ENCODE assay signal across 12 cellular contexts in genomic region chr19:18364277-18364825, GRCh38. TPM values are rescaled to one million over a fixed set of nuclear protein-coding genes. Genes with fewer than 3 reads are reported as not detected.
A peak's percentile ranks its signal among the peaks of the same experiment; 100 is the strongest.
DNase-seq lines count a peak whose midpoint lies in the region; ATAC-seq and TF ChIP-seq lines count a peak whose summit lies in the region.
"Not testable (repeated sequence)": the region's sequence is repeated elsewhere in the genome, so short reads cannot be mapped to it uniquely, and the experiment has no call there.
"Had no signal": no experiment of that assay in that cellular context is flagged by ENCODE, and none has a peak within 500 bp of the region (broad histone marks: within the 10 kb centered on the region; RNA-seq: fewer than 3 reads in every experiment).

No MANE protein-coding gene starts in this region.

- H3K36me3 Mint-ChIP-seq in Calu3 (ENCODE audit: insufficient read depth, unreplicated experiment), result peaks cover 49% of the 10 kb centered on the region

- TF ChIP-seq EP300 in sigmoid colon (IDR thresholded peaks at IDR 0.05), result not testable (repeated sequence)

- BruUV-seq in Calu3 (replicated peaks; lab: Mats Ljungman, UMichigan), result TSS peak; percentile 100

- intact Hi-C loops in Calu3 (cut with micrococcal nuclease; ENCODE audit: unreplicated experiment); body of pancreas (cut with DNase I); sigmoid colon (cut with DNase I); upper lobe of right lung (cut with DNase I): not testable (repeated sequence)

- DNase-seq in Calu3; RWPE2 (ENCODE audit: low spot score); body of pancreas; erythroblast (lab: John Stamatoyannopoulos, UW); sigmoid colon; upper lobe of right lung: not testable (repeated sequence)

- ATAC-seq in RWPE2 (ENCODE audit: low read depth); upper lobe of right lung: not testable (repeated sequence)
- ATAC-seq in body of pancreas, result peak; percentile 16

- H3K27ac ChIP-seq in RWPE2 (ENCODE audit: poor library complexity, severe bottlenecking) (peak overlapping the region; percentile 79), body of pancreas (peak overlapping the region; percentile 93 to 98 (median 96)), iPS-20b (ENCODE audit: low read length) (peak overlapping the region; percentile 97), muscle layer of duodenum (ENCODE audit: low read length) (peak overlapping the region; percentile 47), sigmoid colon (peak overlapping the region; percentile 47 to 75 (median 67)), upper lobe of right lung (peak overlapping the region; percentile 91)

- H3K9me3 ChIP-seq in RWPE2 (ENCODE audit: severe bottlenecking); body of pancreas; iPS-20b (ENCODE audit: insufficient read depth, low read depth, low read length); muscle layer of duodenum (ENCODE audit: control insufficient read depth in 1 of 2, low read length in 2 of 2); sigmoid colon; upper lobe of right lung: not testable (repeated sequence)

- peak overlapping the region; percentile 86 for H3K27ac Mint-ChIP-seq in Calu3 (ENCODE audit: unreplicated experiment)

- CTCF ChIA-PET in Calu3 (lab: Charles Lee), result interaction anchor here (0.6 to 0.9 kb wide), 4 partner anchors 12 to 84 kb away, joined by 3 to 5 read pairs (median 3); no protein-coding TSS in a partner anchor

- not testable (repeated sequence) for H3K36me3 ChIP-seq in RWPE2 (ENCODE audit: low read depth); body of pancreas (replicated peaks in 1 of 2; ENCODE audit: insufficient read depth in 1 of 2, low read depth in 2 of 2); iPS-20b (ENCODE audit: insufficient read depth, low read depth, low read length)
- H3K36me3 ChIP-seq in muscle layer of duodenum (ENCODE audit: control insufficient read depth in 1 of 2, insufficient read depth in 2 of 2, low read length in 2 of 2) (peaks cover 6 to 10% of the 10 kb centered on the region in 2 donors), sigmoid colon (peaks cover 0 to 41% (median 0%) of the 10 kb centered on the region in 4 donors), upper lobe of right lung (peaks cover 27% of the 10 kb centered on the region)

- not testable (repeated sequence) for TF ChIP-seq CTCF in Calu3 (IDR thresholded peaks at IDR 0.05; ENCODE audit: unreplicated experiment); RWPE2 (IDR thresholded peaks at IDR 0.05; ENCODE audit: poor library complexity, severe bottlenecking); body of pancreas (IDR thresholded peaks at IDR 0.05); sigmoid colon (IDR thresholded peaks at IDR 0.05); upper lobe of right lung (IDR thresholded peaks at IDR 0.05)

- not testable (repeated sequence) for TF ChIP-seq POLR2A in body of pancreas (IDR thresholded peaks at IDR 0.05); sigmoid colon (IDR thresholded peaks at IDR 0.05)
- TF ChIP-seq POLR2A in erythroblast (IDR thresholded peaks at IDR 0.05; ENCODE audit: low read length), result peak; percentile 8

- H3K27me3 Mint-ChIP-seq in Calu3 (ENCODE audit: unreplicated experiment), result not testable (repeated sequence)

- H3K4me3 Mint-ChIP-seq in Calu3 (ENCODE audit: low read depth, unreplicated experiment), result peak overlapping the region; percentile 41

- H3K27me3 ChIP-seq in RWPE2 (ENCODE audit: insufficient read depth, poor library complexity, severe bottlenecking); body of pancreas; iPS-20b (ENCODE audit: insufficient read depth, low read length); muscle layer of duodenum (ENCODE audit: low read depth, low read length); sigmoid colon; upper lobe of right lung: not testable (repeated sequence)

- peaks cover 17% of the 10 kb centered on the region for H3K4me1 Mint-ChIP-seq in Calu3 (ENCODE audit: low read depth, unreplicated experiment)

- WGBS in body of pancreas, 2 donors, result 40 to 51% methylated on average over 9 to 11 of the region's 11 CpGs
- whole genome bisulfite sequencing in sigmoid colon, 2 donors, result 24 to 55% methylated on average over 11 of the region's 11 CpGs

- H3K4me3 ChIP-seq in RWPE2 (ENCODE audit: severe bottlenecking); body of pancreas; iPS-20b (ENCODE audit: low read length); muscle layer of duodenum (ENCODE audit: low read depth in 1 of 2, low read length in 2 of 2); upper lobe of right lung: not testable (repeated sequence)
- H3K4me3 ChIP-seq in sigmoid colon, result peak overlapping the region in 1 of 4 donors; percentile 19

- H3K9me3 Mint-ChIP-seq in Calu3 (ENCODE audit: low read depth, unreplicated experiment), result not testable (repeated sequence)

- H3K9ac ChIP-seq in iPS-20b (ENCODE audit: low read depth, low read length), result peak overlapping the region; percentile 73; the same call in 1 of the 2 replicates

- H3K4me1 ChIP-seq in RWPE2 (ENCODE audit: insufficient read depth, poor library complexity, severe bottlenecking) (peaks cover 23% of the 10 kb centered on the region), body of pancreas (peaks cover 57% of the 10 kb centered on the region), sigmoid colon (peaks cover 0 to 16% (median 13%) of the 10 kb centered on the region in 4 donors), upper lobe of right lung (peaks cover 29% of the 10 kb centered on the region)
- H3K4me1 ChIP-seq in iPS-20b (ENCODE audit: insufficient read depth, low read length); muscle layer of duodenum (ENCODE audit: control insufficient read depth in 1 of 2, insufficient read depth in 2 of 2, low read length in 2 of 2): not testable (repeated sequence)

RNA-seq across cellular contexts. Expression of gene GDF15, which starts 21.6 kb away (rescaled TPM):
- total RNA-seq in Calu3 (2022) (56.6 and 80.3 TPM in 2 replicates), body of pancreas (10 to 100 TPM; 40.5 to 86.1 TPM), sigmoid colon (1 to 10 TPM; 1.1 to 7.9 (median 3.9) TPM), upper lobe of right lung (105 TPM)
- 10 to 100 TPM in 2 of 3 donors, 1 to 10 TPM in 1; 7.2 to 79.7 (median 24.5) TPM for polyA plus RNA-seq in sigmoid colon
- total RNA-seq: activated CD8-positive, alpha-beta memory T cell treated with anti-CD3 and anti-CD28 coated beads, Interleukin-2, amount 10 ng/mL, durations not matched to agents 7 days and 5 days; mononuclear cell had no signal

RNA-seq across cellular contexts. Expression of gene PGPEP1, which starts 24.0 kb away (rescaled TPM):
- total RNA-seq in Calu3 (2022) (27.9 and 42.0 TPM in 2 replicates), body of pancreas (10 to 100 TPM; 22.1 to 37.6 TPM), sigmoid colon (10 to 100 TPM; 15.0 to 26.0 (median 16.6) TPM), upper lobe of right lung (40.8 TPM)
- polyA plus RNA-seq in sigmoid colon, result 10 to 100 TPM; 14.4 to 36.9 (median 31.7) TPM

RNA-seq across cellular contexts. Expression of gene LRRC25, which starts 33.1 kb away (rescaled TPM):
- total RNA-seq in Calu3 (2022) (not detected in 2 replicates), body of pancreas (1 to 10 TPM in 1 of 2 donors, not detected in 1; 4.4 TPM), sigmoid colon (10 to 100 TPM in 1 of 4 donors, 1 to 10 TPM in 3; 2.2 to 13.3 (median 9.0) TPM), upper lobe of right lung (22.7 TPM)
- polyA plus RNA-seq in sigmoid colon, result 10 to 100 TPM in 1 of 3 donors, 1 to 10 TPM in 2; 4.2 to 10.9 (median 6.0) TPM
- total RNA-seq: RPMI7951; T-helper 1 cell treated with Interleukin-12 subunit alpha and Interleukin-12 subunit beta and Interleukin-4 antibody, amounts not matched to agents 30 ng/mL and 1 ng/mL, for 36 hours had no signal

RNA-seq across cellular contexts. Expression of gene LSM4, which starts 41.5 kb away (rescaled TPM):
- 111 and 115 TPM in 2 replicates for total RNA-seq in Calu3 (2022)
- total RNA-seq in body of pancreas, result 10 to 100 TPM; 45.7 to 94.6 TPM
- 100 to 1,000 TPM in 3 of 4 donors, 10 to 100 TPM in 1; 89.1 to 144 (median 119) TPM for total RNA-seq in sigmoid colon
- 100 to 1,000 TPM; 214 to 285 (median 256) TPM for polyA plus RNA-seq in sigmoid colon
- total RNA-seq in upper lobe of right lung, result 76.9 TPM

RNA-seq across cellular contexts. Expression of gene SSBP4, which starts 54.8 kb away (rescaled TPM):
- 38.8 and 51.5 TPM in 2 replicates for total RNA-seq in Calu3 (2022)
- total RNA-seq in body of pancreas, result 10 to 100 TPM; 50.1 to 63.9 TPM
- 10 to 100 TPM; 52.4 to 71.4 (median 58.0) TPM for total RNA-seq in sigmoid colon
- polyA plus RNA-seq in sigmoid colon, result 10 to 100 TPM; 13.9 to 51.4 (median 32.4) TPM
- total RNA-seq in upper lobe of right lung, result 57.3 TPM

Comparison
In these comparisons a context has a peak if more than half of its experiments do, and no peak if none do; other contexts are left out.
1. H3K27ac ChIP-seq: peak in every context shown above with its lines; median percentile 97 in iPS-20b; 96 in body of pancreas; 91 in upper lobe of right lung; 79 in RWPE2; 67 in sigmoid colon; 47 in muscle layer of duodenum.